Comparison of ENCODE assay signal across 25 cellular contexts in genomic region chr17:17367931-17368330, GRCh38.
"Had no signal": no experiment of that assay in that cellular context is flagged by ENCODE, and none has a peak within 500 bp of the region (broad histone marks: within the 10 kb centered on the region; RNA-seq: fewer than 3 reads in every experiment).

No MANE protein-coding gene starts in this region.

- H3K36me3 Mint-ChIP-seq: activated naive CD8-positive, alpha-beta T cell; stimulated activated memory B cell treated with anti-CD40 and anti-IgM and Interleukin-4, amounts not matched to agents 10 μg/mL and 1 μg/mL and 100 μg/mL, for 72 hours; WTC11 had no signal

- DNase-seq: activated CD4-positive, alpha-beta T cell treated with anti-CD3 and anti-CD28 coated beads, Interleukin-2, amount 50 U/mL, for 4 hours; activated CD8-positive, alpha-beta memory T cell treated with anti-CD3 and anti-CD28 coated beads for 24 hours; activated CD8-positive, alpha-beta memory T cell treated with anti-CD3 and anti-CD28 coated beads, Interleukin-2, amount 50 U/mL, for 4 hours; activated T-cell treated with anti-CD3 and anti-CD28 coated beads, Interleukin-2, amount 50 U/mL, for 24 hours; adrenal gland; brain microvascular endothelial cell; central memory CD4-positive, alpha-beta T cell; esophagus squamous epithelium; hippocampal formation; naive B cell; small intestine; stimulated activated CD4-positive, alpha-beta T cell treated with anti-CD3 and anti-CD28 coated beads, Interleukin-15, amount 100 ng/mL, for 24 hours; stomach; T1000 had no signal

- H3K27ac Mint-ChIP-seq: activated naive CD8-positive, alpha-beta T cell; activated T-cell treated with anti-CD3 and anti-CD28 coated beads, Interleukin-2, amount 50 U/mL, for 24 hours; activated T-helper 17 cell treated with anti-CD3 and anti-CD28 coated beads, Interleukin-2, amount 50 U/mL, for 72 hours; endodermal cell; stimulated activated memory B cell treated with anti-CD40 and anti-IgM and Interleukin-4, amounts not matched to agents 10 μg/mL and 1 μg/mL and 100 μg/mL, for 72 hours; T-helper 1 cell treated with Interleukin-12 subunit alpha and Interleukin-12 subunit beta and Interleukin-4 antibody, amounts not matched to agents 30 μg/mL and 1 μg/mL, for 36 hours; WTC11 had no signal

- H3K4me1 ChIP-seq: ascending aorta, psoas muscle, right lobe of liver had no signal

- H3K9me3 ChIP-seq: adrenal gland, ascending aorta, psoas muscle, right lobe of liver, suprapubic skin had no signal

- H3K27ac ChIP-seq: ascending aorta, brain microvascular endothelial cell, esophagus squamous epithelium, psoas muscle, right lobe of liver, stomach had no signal

- H3K9me3 Mint-ChIP-seq: activated T-cell treated with anti-CD3 and anti-CD28 coated beads, Interleukin-2, amount 50 U/mL, for 24 hours; activated T-helper 17 cell treated with anti-CD3 and anti-CD28 coated beads, Interleukin-2, amount 50 U/mL, for 72 hours; stimulated activated memory B cell treated with anti-CD40 and anti-IgM and Interleukin-4, amounts not matched to agents 10 μg/mL and 1 μg/mL and 100 μg/mL, for 72 hours; T-helper 1 cell treated with Interleukin-12 subunit alpha and Interleukin-12 subunit beta and Interleukin-4 antibody, amounts not matched to agents 30 μg/mL and 1 μg/mL, for 36 hours; WTC11 had no signal

- H3K36me3 ChIP-seq: adrenal gland, ascending aorta, brain microvascular endothelial cell, esophagus squamous epithelium, right lobe of liver, stomach, suprapubic skin, tibial nerve had no signal

- H3K27me3 Mint-ChIP-seq: activated T-cell treated with anti-CD3 and anti-CD28 coated beads, Interleukin-2, amount 50 U/mL, for 24 hours had no signal

- ATAC-seq: activated T-helper 17 cell treated with anti-CD3 and anti-CD28 coated beads, Interleukin-2, amount 50 U/mL, for 72 hours; right lobe of liver; stimulated activated memory B cell treated with anti-CD40 and anti-IgM and Interleukin-4, amounts not matched to agents 10 μg/mL and 1 μg/mL and 100 μg/mL, for 72 hours; WTC11 had no signal

- H3K4me1 Mint-ChIP-seq: activated T-helper 17 cell treated with anti-CD3 and anti-CD28 coated beads, Interleukin-2, amount 50 U/mL, for 72 hours; stimulated activated memory B cell treated with anti-CD40 and anti-IgM and Interleukin-4, amounts not matched to agents 10 μg/mL and 1 μg/mL and 100 μg/mL, for 72 hours had no signal

- H3K4me3 Mint-ChIP-seq: activated naive CD8-positive, alpha-beta T cell; activated T-cell treated with anti-CD3 and anti-CD28 coated beads, Interleukin-2, amount 50 U/mL, for 24 hours; activated T-helper 17 cell treated with anti-CD3 and anti-CD28 coated beads, Interleukin-2, amount 50 U/mL, for 72 hours; endodermal cell; naive B cell; stimulated activated memory B cell treated with anti-CD40 and anti-IgM and Interleukin-4, amounts not matched to agents 10 μg/mL and 1 μg/mL and 100 μg/mL, for 72 hours; T-helper 1 cell treated with Interleukin-12 subunit alpha and Interleukin-12 subunit beta and Interleukin-4 antibody, amounts not matched to agents 30 μg/mL and 1 μg/mL, for 36 hours; WTC11 had no signal

- H3K27me3 ChIP-seq: adrenal gland, ascending aorta, right lobe of liver, suprapubic skin had no signal

- H3K4me3 ChIP-seq: adrenal gland, ascending aorta, esophagus squamous epithelium, psoas muscle, right lobe of liver, stomach, suprapubic skin, tibial nerve had no signal
